23 cellular contexts compared by ENCODE assay signal in genomic region chr6:45813943-45814342, GRCh38.
DNase-seq lines count a peak whose midpoint lies in the region; ATAC-seq and TF ChIP-seq lines count a peak whose summit lies in the region.
"Had no signal": no experiment of that assay in that cellular context is flagged by ENCODE, and none has a peak within 500 bp of the region (broad histone marks: within the 10 kb centered on the region; RNA-seq: fewer than 3 reads in every experiment).

No MANE protein-coding gene starts in this region.

- no peaks in the 10 kb centered on the region for H3K27me3 Mint-ChIP-seq in activated CD4-positive, alpha-beta T cell treated with anti-CD3 and anti-CD28 coated beads, Interleukin-2, amount 10 ng/mL, durations not matched to agents 24 days and 14 days
- peaks cover 7% of the 10 kb centered on the region for H3K27me3 Mint-ChIP-seq in type B pancreatic cell

- H3K9ac ChIP-seq in Loucy (ENCODE audit: low read depth, low read length, poor library complexity, severe bottlenecking), result no peak overlapping the region

- peaks cover 26% of the 10 kb centered on the region for H3K4me1 ChIP-seq in Loucy (ENCODE audit: insufficient read depth, low read length, poor library complexity, severe bottlenecking)
- H3K4me1 ChIP-seq: tibial artery had no signal

- peaks cover 28% of the 10 kb centered on the region for H3K9me3 Mint-ChIP-seq in activated CD4-positive, alpha-beta T cell treated with anti-CD3 and anti-CD28 coated beads, Interleukin-2, amount 10 ng/mL, durations not matched to agents 24 days and 14 days
- H3K9me3 Mint-ChIP-seq in stimulated activated effector memory CD8-positive, alpha-beta T cell treated with anti-CD3 and anti-CD28 coated beads, Interleukin-12 subunit alpha, Interleukin-12 subunit beta, amount 100 ng/mL, for 72 hours, result peaks cover 3% of the 10 kb centered on the region
- no peaks in the 10 kb centered on the region for H3K9me3 Mint-ChIP-seq in type B pancreatic cell
- H3K9me3 Mint-ChIP-seq: activated naive CD8-positive, alpha-beta T cell treated with anti-CD3 and anti-CD28 coated beads, Interleukin-2, amount 10 ng/mL, durations not matched to agents 7 days and 5 days had no signal

- H3K27me3 ChIP-seq in Loucy (ENCODE audit: insufficient read depth, low read length, poor library complexity, severe bottlenecking), result no peaks in the 10 kb centered on the region
- H3K27me3 ChIP-seq: heart right ventricle had no signal

- no peaks in the 10 kb centered on the region for H3F3A ChIP-seq in Loucy (ENCODE audit: low read depth)

- DNase-seq in activated CD4-positive, alpha-beta T cell treated with anti-CD3 and anti-CD28 coated beads, Interleukin-2, amount 10 ng/mL, durations not matched to agents 24 days and 14 days, result no peak
- no peak for DNase-seq in activated CD4-positive, alpha-beta T cell treated with anti-CD3 and anti-CD28 coated beads for 4 hours
- DNase-seq in stimulated activated effector memory CD8-positive, alpha-beta T cell treated with anti-CD3 and anti-CD28 coated beads, Interleukin-12 subunit alpha, Interleukin-12 subunit beta, amount 100 ng/mL, for 72 hours (ENCODE audit: low spot score in 2 of 2), result no peak
- DNase-seq in MV-4-11 (lab: John Stamatoyannopoulos, UW) (no peak), NCI-H2107 treated with DMSO at 0.1 percent for 48 hours (lab: John Stamatoyannopoulos, UW; ENCODE audit: unreplicated experiment) (no peak), type B pancreatic cell (ENCODE audit: extremely low spot score, unreplicated experiment) (no peak)
- DNase-seq: activated CD8-positive, alpha-beta memory T cell treated with anti-CD3 and anti-CD28 coated beads for 24 hours; activated naive CD8-positive, alpha-beta T cell treated with anti-CD3 and anti-CD28 coated beads, Interleukin-2, amount 10 ng/mL, durations not matched to agents 7 days and 5 days; DMS53; effector CD4-positive, alpha-beta T cell; foreskin fibroblast; GF-D8; heart right ventricle; KG1; naive thymus-derived CD8-positive, alpha-beta T cell; stimulated activated CD4-positive, alpha-beta T cell treated with anti-CD3 and anti-CD28 coated beads, Interleukin-4, amount 100 ng/mL, for 1 hour; stimulated activated naive CD8-positive, alpha-beta T cell treated with anti-CD3 and anti-CD28 coated beads, Interleukin-15, amount 100 ng/mL, for 72 hours; T-helper 9 cell; tibial artery had no signal

- peaks cover 6% of the 10 kb centered on the region for H3K36me3 Mint-ChIP-seq in activated CD4-positive, alpha-beta T cell treated with anti-CD3 and anti-CD28 coated beads, Interleukin-2, amount 10 ng/mL, durations not matched to agents 24 days and 14 days (ENCODE audit: low read depth)
- peaks cover 4% of the 10 kb centered on the region for H3K36me3 Mint-ChIP-seq in stimulated activated effector memory CD8-positive, alpha-beta T cell treated with anti-CD3 and anti-CD28 coated beads, Interleukin-12 subunit alpha, Interleukin-12 subunit beta, amount 100 ng/mL, for 72 hours
- no peaks in the 10 kb centered on the region for H3K36me3 Mint-ChIP-seq in type B pancreatic cell

- H3K4me3 ChIP-seq in Loucy (ENCODE audit: low read length, poor library complexity, severe bottlenecking), result no peak overlapping the region
- H3K4me3 ChIP-seq: heart right ventricle, tibial artery had no signal

- no peaks in the 10 kb centered on the region for H3K79me2 ChIP-seq in Loucy (ENCODE audit: insufficient read depth, low read length)

- peak; percentile 61 for ATAC-seq in HG02642 (IDR thresholded peaks at IDR 0.05; ENCODE audit: poor library complexity, unreplicated experiment)
- ATAC-seq in stimulated activated effector memory CD8-positive, alpha-beta T cell treated with anti-CD3 and anti-CD28 coated beads, Interleukin-12 subunit alpha, Interleukin-12 subunit beta, amount 100 ng/mL, for 72 hours, result peak; percentile 77
- ATAC-seq: left lobe of liver; naive thymus-derived CD8-positive, alpha-beta T cell; stimulated activated naive CD8-positive, alpha-beta T cell treated with anti-CD3 and anti-CD28 coated beads, Interleukin-15, amount 100 ng/mL, for 72 hours had no signal

- no peak overlapping the region for H2AFZ ChIP-seq in Loucy (ENCODE audit: low read length)

- peak overlapping the region; percentile 61 for H3K27ac Mint-ChIP-seq in activated CD4-positive, alpha-beta T cell treated with anti-CD3 and anti-CD28 coated beads, Interleukin-2, amount 10 ng/mL, durations not matched to agents 24 days and 14 days
- H3K27ac Mint-ChIP-seq in stimulated activated effector memory CD8-positive, alpha-beta T cell treated with anti-CD3 and anti-CD28 coated beads, Interleukin-12 subunit alpha, Interleukin-12 subunit beta, amount 100 ng/mL, for 72 hours, result no peak overlapping the region
- H3K27ac Mint-ChIP-seq in type B pancreatic cell, result no peak overlapping the region
- H3K27ac Mint-ChIP-seq: activated naive CD8-positive, alpha-beta T cell treated with anti-CD3 and anti-CD28 coated beads, Interleukin-2, amount 10 ng/mL, durations not matched to agents 7 days and 5 days; B cell; naive thymus-derived CD8-positive, alpha-beta T cell; stimulated activated naive CD8-positive, alpha-beta T cell treated with anti-CD3 and anti-CD28 coated beads, Interleukin-15, amount 100 ng/mL, for 72 hours had no signal

- H3K4me1 Mint-ChIP-seq in activated CD4-positive, alpha-beta T cell treated with anti-CD3 and anti-CD28 coated beads, Interleukin-2, amount 10 ng/mL, durations not matched to agents 24 days and 14 days, result peaks cover 26% of the 10 kb centered on the region
- H3K4me1 Mint-ChIP-seq in stimulated activated effector memory CD8-positive, alpha-beta T cell treated with anti-CD3 and anti-CD28 coated beads, Interleukin-12 subunit alpha, Interleukin-12 subunit beta, amount 100 ng/mL, for 72 hours, result peaks cover 18% of the 10 kb centered on the region
- peaks cover 21% of the 10 kb centered on the region for H3K4me1 Mint-ChIP-seq in type B pancreatic cell (ENCODE audit: unreplicated experiment)
- H3K4me1 Mint-ChIP-seq: activated naive CD8-positive, alpha-beta T cell treated with anti-CD3 and anti-CD28 coated beads, Interleukin-2, amount 10 ng/mL, durations not matched to agents 7 days and 5 days had no signal

- peak overlapping the region; percentile 45 for H3K4me2 ChIP-seq in Loucy (ENCODE audit: low read depth, low read length, poor library complexity, severe bottlenecking)

- H3K9me3 ChIP-seq in Loucy (ENCODE audit: insufficient read depth, low read depth, low read length), result no peaks in the 10 kb centered on the region
- H3K9me3 ChIP-seq: tibial artery had no signal

- TF ChIP-seq CTCF in Loucy (conservative IDR thresholded peaks at IDR 0.05; ENCODE audit: low read length) (no peak), type B pancreatic cell (conservative IDR thresholded peaks at IDR 0.05) (no peak)

- peak overlapping the region; percentile 6 for H3K4me3 Mint-ChIP-seq in activated CD4-positive, alpha-beta T cell treated with anti-CD3 and anti-CD28 coated beads, Interleukin-2, amount 10 ng/mL, durations not matched to agents 24 days and 14 days
- peak overlapping the region; percentile 19 for H3K4me3 Mint-ChIP-seq in stimulated activated effector memory CD8-positive, alpha-beta T cell treated with anti-CD3 and anti-CD28 coated beads, Interleukin-12 subunit alpha, Interleukin-12 subunit beta, amount 100 ng/mL, for 72 hours
- H3K4me3 Mint-ChIP-seq in type B pancreatic cell, result no peak overlapping the region
- H3K4me3 Mint-ChIP-seq: activated naive CD8-positive, alpha-beta T cell treated with anti-CD3 and anti-CD28 coated beads, Interleukin-2, amount 10 ng/mL, durations not matched to agents 7 days and 5 days; B cell; naive thymus-derived CD8-positive, alpha-beta T cell; stimulated activated naive CD8-positive, alpha-beta T cell treated with anti-CD3 and anti-CD28 coated beads, Interleukin-15, amount 100 ng/mL, for 72 hours had no signal

- no peaks in the 10 kb centered on the region for H3K36me3 ChIP-seq in Loucy (ENCODE audit: insufficient read depth, low read length)
- H3K36me3 ChIP-seq: heart right ventricle, tibial artery had no signal

- intact Hi-C loops in activated CD4-positive, alpha-beta T cell treated with anti-CD3 and anti-CD28 coated beads, Interleukin-2, amount 10 ng/mL, durations not matched to agents 24 days and 14 days (cut with micrococcal nuclease), result loop anchor here (1.0 kb wide), 1 partner anchor 12 kb away; no protein-coding TSS in a partner anchor

- H4K20me1 ChIP-seq in Loucy (ENCODE audit: insufficient read depth, low read length, poor library complexity, severe bottlenecking), result no peaks in the 10 kb centered on the region

- H3K9me2 ChIP-seq in Loucy (replicated peaks; ENCODE audit: low read depth, low read length), result no peaks in the 10 kb centered on the region
